In genomic region chr20:40452758-40453157, GRCh38 we compare ENCODE assay signal across 2 cellular contexts.
TF ChIP-seq lines count a peak whose summit lies in the region.

No MANE protein-coding gene starts in this region.

TF ChIP-seq in H1, 55 proteins besides CTCF, POLR2A, EP300 and RAD21:
- TF ChIP-seq KDM1A (IDR thresholded peaks at IDR 0.05; ENCODE audit: borderline replicate concordance, low read length) (peak; percentile 77; the same call in 1 of the 2 replicates), SP1 (IDR thresholded peaks at IDR 0.05; ENCODE audit: low read depth, low read length) (no peak), HDAC2 (IDR thresholded peaks at IDR 0.05; ENCODE audit: borderline replicate concordance in 1 of 2, low read depth in 2 of 2, low read length in 2 of 2) (0 out of 4 replicates have a peak, but pooled peaks of 1 of the 2 experiments have one; percentile 28)

TF ChIP-seq in HepG2, 621 proteins besides CTCF, POLR2A, EP300 and RAD21:
- TF ChIP-seq, protein P1, sequence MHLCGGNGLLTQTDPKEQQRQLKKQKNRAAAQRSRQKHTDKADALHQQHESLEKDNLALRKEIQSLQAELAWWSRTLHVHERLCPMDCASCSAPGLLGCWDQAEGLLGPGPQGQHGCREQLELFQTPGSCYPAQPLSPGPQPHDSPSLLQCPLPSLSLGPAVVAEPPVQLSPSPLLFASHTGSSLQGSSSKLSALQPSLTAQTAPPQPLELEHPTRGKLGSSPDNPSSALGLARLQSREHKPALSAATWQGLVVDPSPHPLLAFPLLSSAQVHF (CRISPR knock-in tag; IDR thresholded peaks at IDR 0.05) = no peak
- TF ChIP-seq IRF2 (CRISPR knock-in tag; IDR thresholded peaks at IDR 0.05) (no peak), ZNF564 (CRISPR knock-in tag; IDR thresholded peaks at IDR 0.05) (no peak), FOXC1 (CRISPR knock-in tag; IDR thresholded peaks at IDR 0.05; ENCODE audit: borderline replicate concordance) (no peak), E2F1 (CRISPR knock-in tag; IDR thresholded peaks at IDR 0.05) (no peak), SALL2 (CRISPR knock-in tag; IDR thresholded peaks at IDR 0.05) (no peak), ZNF775 (CRISPR knock-in tag; IDR thresholded peaks at IDR 0.05; ENCODE audit: borderline replicate concordance) (no peak), ZBTB44 (CRISPR knock-in tag; IDR thresholded peaks at IDR 0.05) (no peak), TCF7L2 (IDR thresholded peaks at IDR 0.05; ENCODE audit: low read depth, low read length) (no peak), ZSCAN22 (CRISPR knock-in tag; IDR thresholded peaks at IDR 0.05) (no peak), ARNT2 (CRISPR knock-in tag; IDR thresholded peaks at IDR 0.05; ENCODE audit: low read depth) (no peak), ATRX (CRISPR knock-in tag; IDR thresholded peaks at IDR 0.05; ENCODE audit: borderline replicate concordance) (no peak), ZNF160 (CRISPR knock-in tag; IDR thresholded peaks at IDR 0.05) (no peak), ETS1 (CRISPR knock-in tag; IDR thresholded peaks at IDR 0.05) (no peak), ZNF546 (CRISPR knock-in tag; conservative IDR thresholded peaks at IDR 0.05) (no peak), DNMT1 (CRISPR knock-in tag; IDR thresholded peaks at IDR 0.05) (no peak), TBX3 (IDR thresholded peaks at IDR 0.05; ENCODE audit: borderline replicate concordance) (no peak), DMAP1 (CRISPR knock-in tag; IDR thresholded peaks at IDR 0.05) (no peak)
- TF ChIP-seq, protein P2, sequence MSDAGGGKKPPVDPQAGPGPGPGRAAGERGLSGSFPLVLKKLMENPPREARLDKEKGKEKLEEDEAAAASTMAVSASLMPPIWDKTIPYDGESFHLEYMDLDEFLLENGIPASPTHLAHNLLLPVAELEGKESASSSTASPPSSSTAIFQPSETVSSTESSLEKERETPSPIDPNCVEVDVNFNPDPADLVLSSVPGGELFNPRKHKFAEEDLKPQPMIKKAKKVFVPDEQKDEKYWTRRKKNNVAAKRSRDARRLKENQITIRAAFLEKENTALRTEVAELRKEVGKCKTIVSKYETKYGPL (CRISPR knock-in tag; IDR thresholded peaks at IDR 0.05) = no peak
